Comparison of ENCODE assay signal across 1 cellular context in the genomic region with DNA sequence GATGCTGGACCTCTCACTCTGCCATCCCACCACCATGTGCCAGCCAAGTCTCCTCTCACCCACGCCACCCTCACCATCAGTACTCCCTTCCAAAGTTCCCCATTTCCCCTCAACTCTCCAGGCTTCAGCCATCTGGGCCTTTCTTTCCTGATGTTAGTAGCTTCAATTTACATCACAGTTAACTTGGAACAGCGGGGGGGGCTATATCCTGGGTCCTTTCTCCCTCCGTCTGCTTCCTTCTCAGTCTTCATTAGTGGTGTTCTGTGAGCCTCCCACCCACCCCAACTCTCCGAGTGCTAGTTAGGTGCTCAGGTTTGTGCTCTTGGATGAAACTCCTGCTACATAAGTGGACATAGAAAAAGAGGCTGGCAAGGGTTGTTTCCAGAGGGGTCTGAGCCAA.
TF ChIP-seq lines count a peak whose summit lies in the region.

No MANE protein-coding gene starts in this region.

TF ChIP-seq in H1, 55 proteins besides CTCF, POLR2A, EP300 and RAD21:
- TF ChIP-seq TCF12 (IDR thresholded peaks at IDR 0.05; ENCODE audit: low read depth, low read length) (0 out of 2 replicates have a peak, but pooled peaks have one; percentile 35), YY1 (IDR thresholded peaks at IDR 0.05; ENCODE audit: low read depth, low read length) (no peak)
